ENCODE assay signal across 10 cellular contexts in genomic region chr4:101693842-101694398, GRCh38.
DNase-seq lines count a peak whose midpoint lies in the region; ATAC-seq and TF ChIP-seq lines count a peak whose summit lies in the region.
"Had no signal": no experiment of that assay in that cellular context is flagged by ENCODE, and none has a peak within 500 bp of the region (broad histone marks: within the 10 kb centered on the region; RNA-seq: fewer than 3 reads in every experiment).

No MANE protein-coding gene starts in this region.

- H3K4me1 ChIP-seq in ovary (ENCODE audit: insufficient read depth) = no peaks in the 10 kb centered on the region

- TF ChIP-seq EP300 in ovary (IDR thresholded peaks at IDR 0.05) = no peak

- H3K4me3 Mint-ChIP-seq in naive B cell = peak overlapping the region; percentile 0 to 72 (median 57)
- no peak overlapping the region for H3K4me3 Mint-ChIP-seq in Calu3 (ENCODE audit: low read depth, unreplicated experiment)

- H3K27me3 ChIP-seq in ovary = no peaks in the 10 kb centered on the region

- no peak overlapping the region for H3K4me3 ChIP-seq in ovary

- intact Hi-C loops in Calu3 (cut with micrococcal nuclease; ENCODE audit: unreplicated experiment) (no loop called here), ovary (cut with DNase I) (no loop called here)

- no peaks in the 10 kb centered on the region for H3K36me3 ChIP-seq in ovary

- H3K27ac Mint-ChIP-seq in naive B cell (peak overlapping the region in 5 of 6 donors; percentile 1 to 86 (median 50)), Calu3 (ENCODE audit: unreplicated experiment) (no peak overlapping the region)

- peak; percentile 37 for DNase-seq in NCI-H2171 (lab: John Stamatoyannopoulos, UW)
- DNase-seq in naive B cell = peak; percentile 41
- no peak for DNase-seq in Calu3
- no peak for DNase-seq in ovary
- DNase-seq in T-helper 9 cell = no peak
- DNase-seq in SW480 (ENCODE audit: low spot score) = no peak
- DNase-seq: activated effector memory CD4-positive, alpha-beta T cell treated with anti-CD3 and anti-CD28 coated beads, Interleukin-2, amount 50 U/mL, for 16 hours; RPMI8226 had no signal

- CTCF ChIA-PET in Calu3 (lab: Charles Lee) = no interaction called here

- H3K9me3 Mint-ChIP-seq in naive B cell (peaks cover 0 to 4% (median 0%) of the 10 kb centered on the region in 7 donors), Calu3 (ENCODE audit: low read depth, unreplicated experiment) (no peaks in the 10 kb centered on the region)

- H3K4me1 Mint-ChIP-seq in naive B cell (peaks cover 48 to 67% (median 55%) of the 10 kb centered on the region in 3 donors), Calu3 (ENCODE audit: low read depth, unreplicated experiment) (peaks cover 36% of the 10 kb centered on the region)

- no TSS peak for BruUV-seq in Calu3 (replicated peaks; lab: Mats Ljungman, UMichigan)

- no peaks in the 10 kb centered on the region for H3K9me3 ChIP-seq in ovary

- TF ChIP-seq CTCF in Calu3 (IDR thresholded peaks at IDR 0.05; ENCODE audit: unreplicated experiment) = no peak
- TF ChIP-seq CTCF in ovary (IDR thresholded peaks at IDR 0.05) = no peak

- peak; percentile 73 for ATAC-seq in GM18909 (IDR thresholded peaks at IDR 0.05; ENCODE audit: poor library complexity, unreplicated experiment)
- peak; percentile 70 for ATAC-seq in HG02870 (IDR thresholded peaks at IDR 0.05; ENCODE audit: unreplicated experiment)
- peak; percentile 92 to 93 for ATAC-seq in naive B cell (ENCODE audit: low read depth in 2 of 2)

- peaks cover 0 to 5% of the 10 kb centered on the region in 2 donors for H3K36me3 Mint-ChIP-seq in naive B cell
- H3K36me3 Mint-ChIP-seq in Calu3 (ENCODE audit: insufficient read depth, unreplicated experiment) = no peaks in the 10 kb centered on the region

- H3K27ac ChIP-seq in ovary = no peak overlapping the region

- no peak for TF ChIP-seq POLR2A in ovary (IDR thresholded peaks at IDR 0.05)

- H3K27me3 Mint-ChIP-seq in naive B cell = no peaks in the 10 kb centered on the region
- H3K27me3 Mint-ChIP-seq in Calu3 (ENCODE audit: unreplicated experiment) = no peaks in the 10 kb centered on the region

- WGBS in ovary, 3 donors = 43 to 57% (median 48%) methylated on average over 6 of the region's 6 CpGs

Comparison
In these comparisons a context has a peak if more than half of its experiments do, and no peak if none do; other contexts are left out.
1. DNase-seq: peak in NCI-H2171 (single experiment) and naive B cell (single experiment); none in Calu3 (single experiment), ovary (0 of 5), T-helper 9 cell (single experiment) and SW480 (single experiment).
2. Peak in every context shown above with its lines, with median percentiles within 50 percentile points of each other: ATAC-seq.